1 cellular context compared by ENCODE assay signal in genomic region chr1:116626915-116627314, GRCh38. TPM values are rescaled to one million over a fixed set of nuclear protein-coding genes. Genes with fewer than 3 reads are reported as not detected.
"Had no signal": no experiment of that assay in that cellular context is flagged by ENCODE, and none has a peak within 500 bp of the region (broad histone marks: within the 10 kb centered on the region; RNA-seq: fewer than 3 reads in every experiment).

No MANE protein-coding gene starts in this region.

RNA-seq across cellular contexts. Expression of gene IGSF3, which starts 40.6 kb away (rescaled TPM):
- polyA plus RNA-seq: naive thymus-derived CD8-positive, alpha-beta T cell had no signal
